ENCODE assay signal across 19 cellular contexts in genomic region chr2:95240091-95240490, GRCh38. TPM values are rescaled to one million over a fixed set of nuclear protein-coding genes. Genes with fewer than 3 reads are reported as not detected.
DNase-seq lines count a peak whose midpoint lies in the region; ATAC-seq, FAIRE-seq and TF ChIP-seq lines count a peak whose summit lies in the region.
"Had no signal": no experiment of that assay in that cellular context is flagged by ENCODE, and none has a peak within 500 bp of the region (broad histone marks: within the 10 kb centered on the region; RNA-seq: fewer than 3 reads in every experiment).

No MANE protein-coding gene starts in this region.

- no peaks in the 10 kb centered on the region for H3K36me3 ChIP-seq in keratinocyte (ENCODE audit: control insufficient read depth in 2 of 2, extremely low read depth in 1 of 2, insufficient read depth in 2 of 2, low read length in 2 of 2)

- H4K20me1 ChIP-seq in keratinocyte (ENCODE audit: control insufficient read depth, extremely low read depth, insufficient read depth, low read length): no peaks in the 10 kb centered on the region
- H4K20me1 ChIP-seq: BLaER1 had no signal

- H3K4me3 ChIP-seq in epithelial cell of esophagus (ENCODE audit: low read length) (no peak overlapping the region), keratinocyte (ENCODE audit: control insufficient read depth in 2 of 3, extremely low read depth in 1 of 3, insufficient read depth in 2 of 3, low read depth in 1 of 3, low read length in 3 of 3) (no peak overlapping the region)
- H3K4me3 ChIP-seq: BLaER1 had no signal

- H3K9me1 ChIP-seq in keratinocyte (ENCODE audit: control insufficient read depth, extremely low read depth, insufficient read depth, low read length): no peaks in the 10 kb centered on the region

- no peaks in the 10 kb centered on the region for H3K4me1 ChIP-seq in keratinocyte (ENCODE audit: control insufficient read depth, extremely low read depth, insufficient read depth, low read length)
- H3K4me1 ChIP-seq: BLaER1, Caco-2 had no signal

- no peak overlapping the region for H3K4me2 ChIP-seq in keratinocyte (ENCODE audit: control insufficient read depth, extremely low read depth, insufficient read depth, low read depth, low read length)
- H3K4me2 ChIP-seq: BLaER1 had no signal

- H3K27me3 ChIP-seq in keratinocyte (ENCODE audit: control insufficient read depth, extremely low read depth, insufficient read depth, low read length): no peaks in the 10 kb centered on the region
- H3K27me3 ChIP-seq: BLaER1 had no signal

- no peaks in the 10 kb centered on the region for H3K79me2 ChIP-seq in keratinocyte (ENCODE audit: control insufficient read depth, insufficient read depth, low read length)

- dilution Hi-C loops in keratinocyte (cut with MboI; ENCODE audit: extremely low pct_ligation_motif_present, low sequenced_read_pairs): no loop called here

- no peaks in the 10 kb centered on the region for H3K9me3 ChIP-seq in keratinocyte (ENCODE audit: control insufficient read depth, low read depth, low read length)

- H3K9ac ChIP-seq in keratinocyte (ENCODE audit: control insufficient read depth, extremely low read depth, insufficient read depth, low read length): no peak overlapping the region
- H3K9ac ChIP-seq: BLaER1 had no signal

- ATAC-seq in GM21390 (IDR thresholded peaks at IDR 0.05; ENCODE audit: unreplicated experiment): no peak

- H3K27ac ChIP-seq in keratinocyte (ENCODE audit: control insufficient read depth, insufficient read depth, low read length): peak overlapping the region; percentile 52
- H3K27ac ChIP-seq: BLaER1 had no signal

- TF ChIP-seq CTCF in epithelial cell of esophagus (IDR thresholded peaks at IDR 0.05; ENCODE audit: insufficient read depth, low read depth, low read length, missing control alignments): no peak
- TF ChIP-seq CTCF in keratinocyte (optimal IDR thresholded peaks at IDR 0.05 in 1 of 3, IDR thresholded peaks at IDR 0.05 in 1 of 3, conservative IDR thresholded peaks at IDR 0.05 in 1 of 3; ENCODE audit: extremely low read depth in 1 of 3, insufficient read depth in 2 of 3, low read length in 3 of 3): no peak

- no peak overlapping the region for H2AFZ ChIP-seq in keratinocyte (ENCODE audit: control insufficient read depth, low read length)

- no peak for FAIRE-seq in keratinocyte (lab: Jason Lieb, UNC)
- no peak for FAIRE-seq in HTR-8/SVneo (lab: Jason Lieb, UNC)
- FAIRE-seq: GM12892 had no signal

- peak; percentile 40 for DNase-seq in M059J (ENCODE audit: low read depth)
- peak; percentile 19 for DNase-seq in RPMI7951 (ENCODE audit: low read depth)
- DNase-seq in epithelial cell of esophagus (ENCODE audit: low read depth): peak; percentile 79
- no peak for DNase-seq in keratinocyte (ENCODE audit: low read depth, low spot score)
- no peak for DNase-seq in NCI-H1105 (lab: John Stamatoyannopoulos, UW)
- DNase-seq in HTR-8/SVneo (ENCODE audit: insufficient read length, low spot score): no peak
- DNase-seq in NCI-H128 (lab: John Stamatoyannopoulos, UW; ENCODE audit: unreplicated experiment): no peak
- DNase-seq: 8988T; AML-193; Caco-2; CD8-positive, alpha-beta memory T cell; DND-41; GDM1; GOT3; H9 had no signal

RNA-seq across cellular contexts. Expression of gene ZNF892, which starts 32.8 kb away (rescaled TPM):
- total RNA-seq in M059J (2014; rRNA removed; shearing (Covaris generic)): 1.6 and 2.7 TPM in 2 replicates
- total RNA-seq in RPMI7951 (2014; rRNA removed; shearing (Covaris generic)): 2.2 and 3.8 TPM in 2 replicates
- 1.5 to 1.6 TPM (median 1.6 TPM) in 3 replicates for polyA plus RNA-seq in keratinocyte
- not detected for polyA plus RNA-seq in keratinocyte (2011; ENCODE audit: low read depth)
- 0.52 and 1.3 TPM in 2 replicates for polyA plus RNA-seq in keratinocyte (2011; cell fraction: cytosol; rRNA removed)
- 2.8 and 3.3 TPM in 2 replicates for polyA plus RNA-seq in keratinocyte (2011; cell fraction: nucleus; rRNA removed)
- 0.23 and 0.99 TPM in 2 replicates for polyA plus RNA-seq in keratinocyte (2012; ENCODE audit: low replicate concordance)
- 0.33 to 6.2 TPM (median 5.8 TPM) in 3 replicates for polyA minus RNA-seq in keratinocyte
- polyA minus RNA-seq in keratinocyte (2011; cell fraction: cytosol; rRNA and poly(A)+ RNA removed): 4.8 TPM
- 6.6 and 9.1 TPM in 2 replicates for polyA minus RNA-seq in keratinocyte (2011; cell fraction: nucleus; rRNA and poly(A)+ RNA removed)

RNA-seq across cellular contexts. Expression of gene PROM2, which starts 34.2 kb away (rescaled TPM):
- total RNA-seq in M059J (2014; rRNA removed; shearing (Covaris generic)): 2.9 and 3.6 TPM in 2 replicates
- total RNA-seq in RPMI7951 (2014; rRNA removed; shearing (Covaris generic)): 1.8 and 2.4 TPM in 2 replicates
- polyA plus RNA-seq in keratinocyte: 11.4 to 21.2 TPM (median 16.8 TPM) in 3 replicates
- 21.9 TPM for polyA plus RNA-seq in keratinocyte (2011; ENCODE audit: low read depth)
- polyA plus RNA-seq in keratinocyte (2011; cell fraction: cytosol; rRNA removed): 13.3 and 15.6 TPM in 2 replicates
- 83.3 and 112 TPM in 2 replicates for polyA plus RNA-seq in keratinocyte (2011; cell fraction: nucleus; rRNA removed)
- polyA plus RNA-seq in keratinocyte (2012; ENCODE audit: low replicate concordance): 33.3 and 68.3 TPM in 2 replicates
- 23.5 to 78.5 TPM (median 26.4 TPM) in 3 replicates for polyA minus RNA-seq in keratinocyte
- polyA minus RNA-seq in keratinocyte (2011; cell fraction: cytosol; rRNA and poly(A)+ RNA removed): 29.0 TPM
- polyA minus RNA-seq in keratinocyte (2011; cell fraction: nucleus; rRNA and poly(A)+ RNA removed): 77.9 and 81.8 TPM in 2 replicates
- total RNA-seq: HT1080 had no signal
- polyA plus RNA-seq: CD8-positive, alpha-beta memory T cell had no signal

RNA-seq across cellular contexts. Expression of gene KCNIP3, which starts 57.1 kb away (rescaled TPM):
- total RNA-seq in M059J (2014; rRNA removed; shearing (Covaris generic)): 3.3 and 5.8 TPM in 2 replicates
- total RNA-seq in RPMI7951 (2014; rRNA removed; shearing (Covaris generic)): 4.1 and 10.8 TPM in 2 replicates
- polyA plus RNA-seq in keratinocyte: 0.66 to 2.1 TPM (median 1.5 TPM) in 3 replicates
- not detected for polyA plus RNA-seq in keratinocyte (2011; ENCODE audit: low read depth)
- 0.89 and 2.3 TPM in 2 replicates for polyA plus RNA-seq in keratinocyte (2011; cell fraction: cytosol; rRNA removed)
- polyA plus RNA-seq in keratinocyte (2011; cell fraction: nucleus; rRNA removed): 3.6 and 6.3 TPM in 2 replicates
- 1.1 and 2.5 TPM in 2 replicates for polyA plus RNA-seq in keratinocyte (2012; ENCODE audit: low replicate concordance)
- 1.7 to 2.9 TPM (median 1.8 TPM) in 3 replicates for polyA minus RNA-seq in keratinocyte
- polyA minus RNA-seq in keratinocyte (2011; cell fraction: cytosol; rRNA and poly(A)+ RNA removed): 3.8 TPM
- polyA minus RNA-seq in keratinocyte (2011; cell fraction: nucleus; rRNA and poly(A)+ RNA removed): 4.2 and 5.3 TPM in 2 replicates
- total RNA-seq: Caco-2; CD8-positive, alpha-beta memory T cell had no signal
- polyA plus RNA-seq: CD8-positive, alpha-beta memory T cell had no signal

Comparison
In these comparisons a context has a peak if more than half of its experiments do, and no peak if none do; other contexts are left out.
1. DNase-seq: peak in M059J (single experiment), RPMI7951 (single experiment) and epithelial cell of esophagus (single experiment); none in keratinocyte (single experiment), NCI-H1105 (single experiment), HTR-8/SVneo (single experiment) and NCI-H128 (single experiment).